In genomic region chrY:14798010-14798409, GRCh38 we compare ENCODE assay signal across 22 cellular contexts.
"Had no signal": no experiment of that assay in that cellular context is flagged by ENCODE, and none has a peak within 500 bp of the region (broad histone marks: within the 10 kb centered on the region; RNA-seq: fewer than 3 reads in every experiment).

No MANE protein-coding gene starts in this region.

- H3K27ac Mint-ChIP-seq: activated CD4-positive, alpha-beta T cell treated with anti-CD3 and anti-CD28 coated beads, Interleukin-2, amount 10 ng/mL, durations not matched to agents 24 days and 14 days; activated CD8-positive, alpha-beta T cell treated with anti-CD3 and anti-CD28 coated beads, Interleukin-2, amount 10 ng/mL, durations not matched to agents 7 days and 5 days; activated naive CD8-positive, alpha-beta T cell treated with anti-CD3 and anti-CD28 coated beads, Interleukin-2, amount 10 ng/mL, durations not matched to agents 7 days and 5 days; activated T-cell treated with anti-CD3 and anti-CD28 coated beads, Interleukin-2, amount 50 U/mL, for 24 hours; activated T-helper 2 cell treated with anti-CD3 and anti-CD28 coated beads, Interferon-gamma antibody, Interleukin-2, Interleukin-4, amounts not matched to agents 10 μg/mL and 5 μg/mL and 100 μg/mL, durations not matched to agents 14 hours and 24 hours and 36 hours; brain; memory B cell; naive B cell had no signal

- DNase-seq: activated CD4-positive, alpha-beta T cell treated with anti-CD3 and anti-CD28 coated beads, Interleukin-2, amount 10 ng/mL, durations not matched to agents 24 days and 14 days; activated CD8-positive, alpha-beta T cell treated with anti-CD3 and anti-CD28 coated beads, Interleukin-2, amount 10 ng/mL, durations not matched to agents 7 days and 5 days; activated naive CD4-positive, alpha-beta T cell treated with Interleukin-2 at 50 U/mL for 16 hours; activated naive CD8-positive, alpha-beta T cell treated with anti-CD3 and anti-CD28 coated beads, Interleukin-2, amount 10 ng/mL, durations not matched to agents 7 days and 5 days; activated T-cell treated with anti-CD3 and anti-CD28 coated beads, Interleukin-2, amount 50 U/mL, for 24 hours; cortex of kidney; effector CD4-positive, alpha-beta T cell; naive B cell; stimulated activated naive CD8-positive, alpha-beta T cell treated with anti-CD3 and anti-CD28 coated beads, Interleukin-15, Interleukin-2, amounts not matched to agents 100 U/mL and 50 U/mL, for 24 hours; substantia nigra; T1000; tibial artery; uterus had no signal

- H3K4me1 Mint-ChIP-seq: activated CD4-positive, alpha-beta T cell treated with anti-CD3 and anti-CD28 coated beads, Interleukin-2, amount 10 ng/mL, durations not matched to agents 24 days and 14 days; activated naive CD8-positive, alpha-beta T cell treated with anti-CD3 and anti-CD28 coated beads, Interleukin-2, amount 10 ng/mL, durations not matched to agents 7 days and 5 days; brain; central memory CD8-positive, alpha-beta T cell; memory B cell; naive B cell; neural crest cell had no signal

- H3K4me3 Mint-ChIP-seq: activated CD4-positive, alpha-beta T cell treated with anti-CD3 and anti-CD28 coated beads, Interleukin-2, amount 10 ng/mL, durations not matched to agents 24 days and 14 days; activated CD8-positive, alpha-beta T cell treated with anti-CD3 and anti-CD28 coated beads, Interleukin-2, amount 10 ng/mL, durations not matched to agents 7 days and 5 days; activated naive CD8-positive, alpha-beta T cell treated with anti-CD3 and anti-CD28 coated beads, Interleukin-2, amount 10 ng/mL, durations not matched to agents 7 days and 5 days; activated T-cell treated with anti-CD3 and anti-CD28 coated beads, Interleukin-2, amount 50 U/mL, for 24 hours; brain; central memory CD8-positive, alpha-beta T cell; memory B cell; naive B cell; neural crest cell had no signal

- H3K36me3 Mint-ChIP-seq: activated naive CD8-positive, alpha-beta T cell treated with anti-CD3 and anti-CD28 coated beads, Interleukin-2, amount 10 ng/mL, durations not matched to agents 7 days and 5 days; brain; naive B cell had no signal

- H3K4me1 ChIP-seq: esophagus muscularis mucosa, right atrium auricular region, tibial artery, uterus had no signal

- H3K27ac ChIP-seq: esophagus muscularis mucosa, hepatocyte, right atrium auricular region, skin epidermis, tibial artery, uterus had no signal

- H3K27me3 Mint-ChIP-seq: activated CD4-positive, alpha-beta T cell treated with anti-CD3 and anti-CD28 coated beads, Interleukin-2, amount 10 ng/mL, durations not matched to agents 24 days and 14 days; activated naive CD8-positive, alpha-beta T cell treated with anti-CD3 and anti-CD28 coated beads, Interleukin-2, amount 10 ng/mL, durations not matched to agents 7 days and 5 days; activated T-cell treated with anti-CD3 and anti-CD28 coated beads, Interleukin-2, amount 50 U/mL, for 24 hours; brain; central memory CD8-positive, alpha-beta T cell; memory B cell; naive B cell had no signal

- H3K27me3 ChIP-seq: esophagus muscularis mucosa, hepatocyte, right atrium auricular region, tibial artery, uterus had no signal

- ATAC-seq: activated CD8-positive, alpha-beta T cell treated with anti-CD3 and anti-CD28 coated beads, Interleukin-2, amount 10 ng/mL, durations not matched to agents 7 days and 5 days; stimulated activated naive CD8-positive, alpha-beta T cell treated with anti-CD3 and anti-CD28 coated beads, Interleukin-15, Interleukin-2, amounts not matched to agents 100 U/mL and 50 U/mL, for 24 hours had no signal

- H3K9me3 Mint-ChIP-seq: activated CD4-positive, alpha-beta T cell treated with anti-CD3 and anti-CD28 coated beads, Interleukin-2, amount 10 ng/mL, durations not matched to agents 24 days and 14 days; activated T-cell treated with anti-CD3 and anti-CD28 coated beads, Interleukin-2, amount 50 U/mL, for 24 hours; memory B cell; naive B cell; neural crest cell had no signal

- H2AFZ ChIP-seq: hepatocyte had no signal

- H3K4me2 ChIP-seq: hepatocyte had no signal

- H3K79me2 ChIP-seq: hepatocyte had no signal

- H3K36me3 ChIP-seq: esophagus muscularis mucosa, right atrium auricular region, tibial artery, uterus had no signal

- H3K4me3 ChIP-seq: esophagus muscularis mucosa, hepatocyte, right atrium auricular region, skin epidermis, tibial artery, uterus had no signal

- H3K9me3 ChIP-seq: esophagus muscularis mucosa, right atrium auricular region, tibial artery, uterus had no signal
